ENCODE assay signal across 22 cellular contexts in genomic region chr16:23478566-23478965, GRCh38.
"Had no signal": no experiment of that assay in that cellular context is flagged by ENCODE, and none has a peak within 500 bp of the region (broad histone marks: within the 10 kb centered on the region; RNA-seq: fewer than 3 reads in every experiment).

No MANE protein-coding gene starts in this region.

- H3K27ac Mint-ChIP-seq: natural killer cell treated with Interleukin-12 subunit alpha and Interleukin-12 subunit beta and Interleukin-15 and Interleukin-18, amount 100 ng/mL, for 72 hours; T-helper 2 cell treated with Interferon-gamma antibody and Interleukin-4, amounts not matched to agents 5 μg/mL and 100 μg/mL, for 36 hours had no signal

- H3K4me1 ChIP-seq: esophagus squamous epithelium, gastrocnemius medialis, left ventricle myocardium inferior, psoas muscle, right atrium auricular region had no signal

- H3K4me1 Mint-ChIP-seq: brain had no signal

- H3K27me3 ChIP-seq: esophagus squamous epithelium, gastrocnemius medialis, ovary, right atrium auricular region had no signal

- H3K4me3 ChIP-seq: esophagus squamous epithelium, gastrocnemius medialis, left ventricle myocardium inferior, ovary, psoas muscle, right atrium auricular region had no signal

- H3K36me3 ChIP-seq: ovary had no signal

- H3K4me3 Mint-ChIP-seq: brain; natural killer cell treated with Interleukin-12 subunit alpha and Interleukin-12 subunit beta and Interleukin-15 and Interleukin-18, amount 100 ng/mL, for 72 hours; T-cell; T-helper 2 cell treated with Interferon-gamma antibody and Interleukin-4, amounts not matched to agents 5 μg/mL and 100 μg/mL, for 36 hours had no signal

- DNase-seq: activated CD4-positive, CD25-positive, alpha-beta regulatory T cell treated with anti-CD3 and anti-CD28 coated beads, Interleukin-2, amount 50 U/mL, for 72 hours; activated naive CD4-positive, alpha-beta T cell treated with Interleukin-2 at 50 U/mL for 16 hours; activated T-cell treated with anti-CD3 and anti-CD28 coated beads, Interleukin-2, amount 50 U/mL, for 1 hour; anterior cingulate cortex; effector memory CD4-positive, alpha-beta T cell; esophagus squamous epithelium; gastrocnemius medialis; hypothalamus; left ventricle myocardium inferior; mammary epithelial cell; midbrain; ovary; psoas muscle; stimulated activated CD4-positive, alpha-beta T cell treated with anti-CD3 and anti-CD28 coated beads, Interleukin-12 subunit alpha, Interleukin-12 subunit beta, amount 100 ng/mL, for 4 hours; stimulated activated CD4-positive, alpha-beta T cell treated with anti-CD3 and anti-CD28 coated beads, Interleukin-4, amount 100 ng/mL, for 4 hours; T-cell; trophoblast cell had no signal

- ATAC-seq: gastrocnemius medialis; natural killer cell treated with Interleukin-12 subunit alpha and Interleukin-12 subunit beta and Interleukin-15 and Interleukin-18, amount 100 ng/mL, for 72 hours; T-cell had no signal

- H3K27me3 Mint-ChIP-seq: brain; natural killer cell treated with Interleukin-12 subunit alpha and Interleukin-12 subunit beta and Interleukin-15 and Interleukin-18, amount 100 ng/mL, for 72 hours; T-cell had no signal

- H3K9me3 ChIP-seq: esophagus squamous epithelium, gastrocnemius medialis, left ventricle myocardium inferior, ovary, psoas muscle, right atrium auricular region had no signal

- H3K27ac ChIP-seq: esophagus squamous epithelium, gastrocnemius medialis, left ventricle myocardium inferior, ovary, psoas muscle, right atrium auricular region, VCaP had no signal

- H3K9me3 Mint-ChIP-seq: brain; natural killer cell treated with Interleukin-12 subunit alpha and Interleukin-12 subunit beta and Interleukin-15 and Interleukin-18, amount 100 ng/mL, for 72 hours; T-cell; T-helper 2 cell treated with Interferon-gamma antibody and Interleukin-4, amounts not matched to agents 5 μg/mL and 100 μg/mL, for 36 hours had no signal
